ENCODE assay signal across 16 cellular contexts in genomic region chr5:151700816-151701215, GRCh38. TPM values are rescaled to one million over a fixed set of nuclear protein-coding genes. Genes with fewer than 3 reads are reported as not detected.
DNase-seq lines count a peak whose midpoint lies in the region; ATAC-seq, FAIRE-seq and TF ChIP-seq lines count a peak whose summit lies in the region.
"Had no signal": no experiment of that assay in that cellular context is flagged by ENCODE, and none has a peak within 500 bp of the region (broad histone marks: within the 10 kb centered on the region; RNA-seq: fewer than 3 reads in every experiment).

No MANE protein-coding gene starts in this region.

- no peak for DNase-seq in left ventricle myocardium inferior
- no peak for DNase-seq in cardiac septum (ENCODE audit: low spot score)
- peak; percentile 56 for DNase-seq in GM12878 (ENCODE audit: low read depth, low spot score)
- no peak for DNase-seq in uterus
- no peak for DNase-seq in NCI-H748 treated with DMSO at 0.1 percent for 48 hours (lab: John Stamatoyannopoulos, UW)
- DNase-seq in DMS53 treated with DMSO at 0.1 percent for 48 hours (lab: John Stamatoyannopoulos, UW; ENCODE audit: unreplicated experiment), result no peak
- DNase-seq: activated gamma-delta T cell; cortex of kidney; DND-41; NCI-H1694 treated with DMSO at 0.1 percent for 48 hours; Right ventricle myocardium superior; stimulated activated CD8-positive, alpha-beta memory T cell treated with anti-CD3 and anti-CD28 coated beads, Interleukin-4, amount 100 ng/mL, for 48 hours had no signal

- in situ Hi-C loops in GM12878 (cut with MboI), result no loop called here

- FAIRE-seq in GM12878 (lab: Jason Lieb, UNC), result peak; percentile 65
- FAIRE-seq: A204.1 had no signal

- CTCF ChIA-PET in GM12878 (lab: Yijun Ruan, JAX), result interaction anchor here (9.0 kb wide), 1 partner anchor 19 kb away, joined by 88 read pairs; no protein-coding TSS in a partner anchor

- no peak for TF ChIP-seq RAD21 in GM12878 (IDR thresholded peaks at IDR 0.05; ENCODE audit: insufficient read depth, low read depth, low read length)

- BruUV-seq in GM12878 (replicated peaks; lab: Mats Ljungman, UMichigan), result no TSS peak

- H3K9ac ChIP-seq in GM12878 (ENCODE audit: control insufficient read depth, insufficient read depth, low read length), result no peak overlapping the region

- no peaks in the 10 kb centered on the region for H3K36me3 ChIP-seq in left ventricle myocardium inferior
- no peaks in the 10 kb centered on the region for H3K36me3 ChIP-seq in GM12878 (ENCODE audit: control insufficient read depth in 2 of 2, insufficient read depth in 2 of 2, low read length in 1 of 2)
- no peaks in the 10 kb centered on the region for H3K36me3 ChIP-seq in uterus

- no peak for TF ChIP-seq EP300 in GM12878 (IDR thresholded peaks at IDR 0.05; ENCODE audit: borderline replicate concordance in 1 of 2, control insufficient read depth in 1 of 2, low read depth in 2 of 2, low read length in 2 of 2)

- H3K27me3 ChIP-seq in left ventricle myocardium inferior (ENCODE audit: low read depth) (peaks cover 6% of the 10 kb centered on the region), GM12878 (replicated peaks in 1 of 2; ENCODE audit: control insufficient read depth in 2 of 2, insufficient read depth in 2 of 2, low read length in 1 of 2) (no peaks in the 10 kb centered on the region), uterus (no peaks in the 10 kb centered on the region)

- 0 out of 2 replicates have a peak overlapping the region, but pooled peaks have one; percentile 20 for H3K4me2 ChIP-seq in GM12878 (ENCODE audit: control insufficient read depth, insufficient read depth)

- TF ChIP-seq CTCF in left ventricle myocardium inferior (IDR thresholded peaks at IDR 0.05; ENCODE audit: borderline replicate concordance) (no peak), GM12878 (IDR thresholded peaks at IDR 0.05 in 2 of 3, conservative IDR thresholded peaks at IDR 0.05 in 1 of 3; ENCODE audit: control insufficient read depth in 2 of 3, extremely low read depth in 1 of 3, insufficient read depth in 1 of 3, low read depth in 3 of 3, low read length in 3 of 3) (no peak), uterus (IDR thresholded peaks at IDR 0.05) (no peak)

- no peak overlapping the region for H3K4me3 ChIP-seq in left ventricle myocardium inferior
- no peak overlapping the region for H3K4me3 ChIP-seq in GM12878
- H3K4me3 ChIP-seq in uterus, result no peak overlapping the region

- H3K27ac ChIP-seq in left ventricle myocardium inferior (replicated peaks), result peak overlapping the region; percentile 89
- peak overlapping the region; percentile 45 for H3K27ac ChIP-seq in GM12878 (ENCODE audit: control insufficient read depth, insufficient read depth)
- H3K27ac ChIP-seq in uterus, result peak overlapping the region; percentile 96

- TF ChIP-seq POLR2A in GM12878 (IDR thresholded peaks at IDR 0.05; ENCODE audit: low read depth, low read length) (no peak), uterus (IDR thresholded peaks at IDR 0.05) (no peak)

- no peaks in the 10 kb centered on the region for H4K20me1 ChIP-seq in GM12878 (ENCODE audit: control insufficient read depth, insufficient read depth)

- no peaks in the 10 kb centered on the region for H3K79me2 ChIP-seq in GM12878 (ENCODE audit: control insufficient read depth, insufficient read depth, low read length)

- RAD21 ChIA-PET in GM12878 (lab: Charles Lee; ENCODE audit: unreplicated experiment), result no interaction called here

- POLR2A ChIA-PET in GM12878 (lab: Charles Lee), result no interaction called here

- peak; percentile 64 for ATAC-seq in HG03066 (IDR thresholded peaks at IDR 0.05; ENCODE audit: low read depth, unreplicated experiment)
- ATAC-seq in GM12878, result peak; percentile 56
- no peak for ATAC-seq in HG03571 (IDR thresholded peaks at IDR 0.05; ENCODE audit: unreplicated experiment)

- intact Hi-C loops in left ventricle myocardium inferior (cut with micrococcal nuclease) (no loop called here), cardiac septum (cut with DNase I) (no loop called here), GM12878 (cut with micrococcal nuclease; ENCODE audit: unreplicated experiment) (loop anchor here (5.0 kb wide), 1 partner anchor 39 kb away; no protein-coding TSS in a partner anchor), uterus (cut with DNase I; ENCODE audit: low total_unique reads) (no loop called here)

- H3K9me3 ChIP-seq in left ventricle myocardium inferior (replicated peaks) (no peaks in the 10 kb centered on the region), GM12878 (replicated peaks; ENCODE audit: control insufficient read depth, insufficient read depth, low read length) (no peaks in the 10 kb centered on the region), uterus (no peaks in the 10 kb centered on the region)

- peak overlapping the region; percentile 9; the same call in 1 of the 2 replicates for H2AFZ ChIP-seq in GM12878 (ENCODE audit: control insufficient read depth, low read depth, low read length)

- SMC1A ChIA-PET in GM12878 (lab: Charles Lee; ENCODE audit: uncharacterized antibody, unreplicated experiment), result interaction anchor here (2.2 kb wide), 1 partner anchor 40 kb away, joined by 10 read pairs; no protein-coding TSS in a partner anchor

- H3K4me1 ChIP-seq in left ventricle myocardium inferior (peaks cover 46% of the 10 kb centered on the region), GM12878 (ENCODE audit: control insufficient read depth, insufficient read depth, low read length) (peaks cover 43% of the 10 kb centered on the region), uterus (peaks cover 3% of the 10 kb centered on the region in 2 donors)

TF ChIP-seq in GM12878, 131 proteins besides CTCF, POLR2A, EP300 and RAD21:
- TF ChIP-seq SKIL (IDR thresholded peaks at IDR 0.05; ENCODE audit: low read depth, poor library complexity, severe bottlenecking) (no peak), PAX5 (IDR thresholded peaks at IDR 0.05; ENCODE audit: borderline replicate concordance, low read depth, low read length) (peak; percentile 93), ZNF207 (IDR thresholded peaks at IDR 0.05; ENCODE audit: borderline replicate concordance) (no peak), SREBF2 (IDR thresholded peaks at IDR 0.05; ENCODE audit: low read length) (no peak), RFX5 (IDR thresholded peaks at IDR 0.05; ENCODE audit: low read depth, low read length) (no peak)
TF ChIP-seq in GM12878: peak in this region for 1.

RNA-seq across cellular contexts. Expression of gene SPARC, which starts 14.1 kb away (rescaled TPM):
- total RNA-seq in left ventricle myocardium inferior, result 477 TPM
- total RNA-seq in cardiac septum, result 539 TPM
- 4.7 and 7.5 TPM in 2 replicates for total RNA-seq in GM12878 (2013; cell fraction: nucleolus; rRNA removed)
- 49.3 and 52.9 TPM in 2 replicates for total RNA-seq in GM12878 (2014; rRNA removed)
- total RNA-seq in GM12878 (2014; rRNA removed; fragmentation: Illumina TruSeq; extraction: Trizol), result 40.7 and 41.6 TPM in 2 replicates
- 81.7 and 89.7 TPM in 2 replicates for total RNA-seq in GM12878 (2021)
- 16.9 TPM for polyA plus RNA-seq in GM12878 (2011; ENCODE audit: low read depth)
- polyA plus RNA-seq in GM12878 (2011; rRNA removed), result 21.3 and 29.6 TPM in 2 replicates
- 27.5 and 37.0 TPM in 2 replicates for polyA plus RNA-seq in GM12878 (2011; cell fraction: cytosol; rRNA removed)
- 26.6 and 29.9 TPM in 2 replicates for polyA plus RNA-seq in GM12878 (2011; cell fraction: nucleus; rRNA removed)
- 34.9 and 54.3 TPM in 2 replicates for polyA plus RNA-seq in GM12878 (2012)
- 49.9 and 70.3 TPM in 2 replicates for polyA plus RNA-seq in GM12878 (2014; fragmentation: Illumina TruSeq; extraction: Trizol)
- polyA plus RNA-seq in GM12878 (2014; fragmentation: Nextera tagmentation; extraction: Ambion mirVana), result 10 to 100 TPM; 42.9 to 62.5 TPM
- 51.5 and 62.0 TPM in 2 replicates for polyA plus RNA-seq in GM12878 (2014; rRNA removed)
- polyA plus RNA-seq in GM12878 (2016; fragmentation: Nextera tagmentation; extraction: Ambion mirVana), result 100 to 1,000 TPM; 141 to 154 TPM
- 16.0 and 23.7 TPM in 2 replicates for polyA minus RNA-seq in GM12878 (2011; rRNA and poly(A)+ RNA removed)
- 6.7 and 10.8 TPM in 2 replicates for polyA minus RNA-seq in GM12878 (2011; cell fraction: cytosol; rRNA and poly(A)+ RNA removed)
- 1.9 and 3.7 TPM in 2 replicates for polyA minus RNA-seq in GM12878 (2011; cell fraction: nucleus; rRNA and poly(A)+ RNA removed)
- total RNA-seq in uterus, result 1,000 to 10,000 TPM in 1 of 4 donors, 100 to 1,000 TPM in 3; 341 to 2,293 (median 751) TPM
- total RNA-seq: HT-29 had no signal

RNA-seq across cellular contexts. Expression of gene ATOX1, which starts 57.6 kb away (rescaled TPM):
- total RNA-seq in left ventricle myocardium inferior (65.4 TPM), cardiac septum (61.4 TPM), GM12878 (2014; rRNA removed) (136 and 139 TPM in 2 replicates), GM12878 (2014; rRNA removed; fragmentation: Illumina TruSeq; extraction: Trizol) (130 and 139 TPM in 2 replicates), GM12878 (2021) (140 and 158 TPM in 2 replicates), uterus (10 to 100 TPM in 3 of 4 donors, 1 to 10 TPM in 1; 2.6 to 99.7 (median 47.6) TPM)
- 94.2 and 105 TPM in 2 replicates for total RNA-seq in GM12878 (2013; cell fraction: nucleolus; rRNA removed)
- 89.5 TPM for polyA plus RNA-seq in GM12878 (2011; ENCODE audit: low read depth)
- polyA plus RNA-seq in GM12878 (2011; rRNA removed) (94.4 and 161 TPM in 2 replicates), GM12878 (2014; fragmentation: Illumina TruSeq; extraction: Trizol) (138 and 231 TPM in 2 replicates), GM12878 (2014; fragmentation: Nextera tagmentation; extraction: Ambion mirVana) (100 to 1,000 TPM; 576 to 642 TPM), GM12878 (2014; rRNA removed) (237 and 259 TPM in 2 replicates), GM12878 (2016; fragmentation: Nextera tagmentation; extraction: Ambion mirVana) (100 to 1,000 TPM; 377 to 419 TPM)
- polyA plus RNA-seq in GM12878 (2011; cell fraction: cytosol; rRNA removed), result 375 and 451 TPM in 2 replicates
- polyA plus RNA-seq in GM12878 (2011; cell fraction: nucleus; rRNA removed), result 134 and 141 TPM in 2 replicates
- 153 and 189 TPM in 2 replicates for polyA plus RNA-seq in GM12878 (2012)
- 179 and 269 TPM in 2 replicates for polyA minus RNA-seq in GM12878 (2011; rRNA and poly(A)+ RNA removed)
- polyA minus RNA-seq in GM12878 (2011; cell fraction: cytosol; rRNA and poly(A)+ RNA removed), result 52.4 and 56.0 TPM in 2 replicates
- polyA minus RNA-seq in GM12878 (2011; cell fraction: nucleus; rRNA and poly(A)+ RNA removed), result 54.5 and 83.6 TPM in 2 replicates

Comparison
In these comparisons a context has a peak if more than half of its experiments do, and no peak if none do; other contexts are left out.
1. H3K27ac ChIP-seq: peak in every context shown above with its lines; median percentile 96 in uterus; 89 in left ventricle myocardium inferior; 45 in GM12878.